In the genomic region with DNA sequence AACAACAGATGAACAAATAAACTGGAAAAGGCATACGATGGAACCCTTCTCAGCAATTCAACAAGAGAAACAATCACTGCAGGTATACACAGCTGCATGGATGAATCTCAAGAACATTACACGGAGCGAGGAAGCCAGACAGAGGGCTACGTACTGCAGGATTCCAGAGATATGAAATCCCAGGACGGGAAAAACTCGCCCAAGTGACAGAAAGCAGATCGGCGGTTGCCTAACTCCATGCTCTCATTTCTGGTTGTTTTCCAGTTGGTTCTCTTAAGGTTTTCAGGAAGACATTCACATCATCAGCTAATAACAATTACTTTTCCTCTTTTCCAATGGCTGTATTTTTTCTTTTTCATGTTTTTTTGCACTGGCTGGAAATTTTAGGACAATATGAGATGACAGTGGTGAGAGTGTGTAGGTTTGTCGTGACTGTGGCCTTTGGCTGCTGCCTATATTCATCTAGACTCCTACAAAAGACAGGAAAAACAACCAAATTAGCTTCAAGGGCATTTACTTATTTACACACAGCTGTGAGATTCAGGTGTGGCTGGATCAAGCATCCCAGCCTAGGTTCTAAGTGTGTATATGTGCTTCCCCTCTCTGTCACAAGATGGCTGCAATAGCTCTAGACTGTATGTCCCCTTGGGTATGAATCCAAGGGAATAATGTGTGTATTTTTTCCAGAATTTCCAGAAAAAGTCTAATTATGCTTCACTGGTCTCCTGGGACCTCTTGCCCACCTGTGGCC, we compare ENCODE assay signal across 1 cellular context.
TF ChIP-seq lines count a peak whose summit lies in the region.

No MANE protein-coding gene starts in this region.

TF ChIP-seq in K562, 482 proteins besides CTCF, POLR2A, EP300 and RAD21:
- TF ChIP-seq, protein P1, sequence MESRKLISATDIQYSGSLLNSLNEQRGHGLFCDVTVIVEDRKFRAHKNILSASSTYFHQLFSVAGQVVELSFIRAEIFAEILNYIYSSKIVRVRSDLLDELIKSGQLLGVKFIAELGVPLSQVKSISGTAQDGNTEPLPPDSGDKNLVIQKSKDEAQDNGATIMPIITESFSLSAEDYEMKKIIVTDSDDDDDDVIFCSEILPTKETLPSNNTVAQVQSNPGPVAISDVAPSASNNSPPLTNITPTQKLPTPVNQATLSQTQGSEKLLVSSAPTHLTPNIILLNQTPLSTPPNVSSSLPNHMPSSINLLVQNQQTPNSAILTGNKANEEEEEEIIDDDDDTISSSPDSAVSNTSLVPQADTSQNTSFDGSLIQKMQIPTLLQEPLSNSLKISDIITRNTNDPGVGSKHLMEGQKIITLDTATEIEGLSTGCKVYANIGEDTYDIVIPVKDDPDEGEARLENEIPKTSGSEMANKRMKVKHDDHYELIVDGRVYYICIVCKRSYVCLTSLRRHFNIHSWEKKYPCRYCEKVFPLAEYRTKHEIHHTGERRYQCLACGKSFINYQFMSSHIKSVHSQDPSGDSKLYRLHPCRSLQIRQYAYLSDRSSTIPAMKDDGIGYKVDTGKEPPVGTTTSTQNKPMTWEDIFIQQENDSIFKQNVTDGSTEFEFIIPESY (CRISPR knock-in tag; IDR thresholded peaks at IDR 0.05), result no peak
- TF ChIP-seq, protein P2, sequence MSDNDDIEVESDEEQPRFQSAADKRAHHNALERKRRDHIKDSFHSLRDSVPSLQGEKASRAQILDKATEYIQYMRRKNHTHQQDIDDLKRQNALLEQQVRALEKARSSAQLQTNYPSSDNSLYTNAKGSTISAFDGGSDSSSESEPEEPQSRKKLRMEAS (CRISPR knock-in tag; IDR thresholded peaks at IDR 0.05), result no peak
- no peak for TF ChIP-seq ZNF124 (CRISPR knock-in tag; IDR thresholded peaks at IDR 0.05)
- no peak for TF ChIP-seq NRF1 (conservative IDR thresholded peaks at IDR 0.05 in 1 of 2, IDR thresholded peaks at IDR 0.05 in 1 of 2)
- TF ChIP-seq, protein P3, sequence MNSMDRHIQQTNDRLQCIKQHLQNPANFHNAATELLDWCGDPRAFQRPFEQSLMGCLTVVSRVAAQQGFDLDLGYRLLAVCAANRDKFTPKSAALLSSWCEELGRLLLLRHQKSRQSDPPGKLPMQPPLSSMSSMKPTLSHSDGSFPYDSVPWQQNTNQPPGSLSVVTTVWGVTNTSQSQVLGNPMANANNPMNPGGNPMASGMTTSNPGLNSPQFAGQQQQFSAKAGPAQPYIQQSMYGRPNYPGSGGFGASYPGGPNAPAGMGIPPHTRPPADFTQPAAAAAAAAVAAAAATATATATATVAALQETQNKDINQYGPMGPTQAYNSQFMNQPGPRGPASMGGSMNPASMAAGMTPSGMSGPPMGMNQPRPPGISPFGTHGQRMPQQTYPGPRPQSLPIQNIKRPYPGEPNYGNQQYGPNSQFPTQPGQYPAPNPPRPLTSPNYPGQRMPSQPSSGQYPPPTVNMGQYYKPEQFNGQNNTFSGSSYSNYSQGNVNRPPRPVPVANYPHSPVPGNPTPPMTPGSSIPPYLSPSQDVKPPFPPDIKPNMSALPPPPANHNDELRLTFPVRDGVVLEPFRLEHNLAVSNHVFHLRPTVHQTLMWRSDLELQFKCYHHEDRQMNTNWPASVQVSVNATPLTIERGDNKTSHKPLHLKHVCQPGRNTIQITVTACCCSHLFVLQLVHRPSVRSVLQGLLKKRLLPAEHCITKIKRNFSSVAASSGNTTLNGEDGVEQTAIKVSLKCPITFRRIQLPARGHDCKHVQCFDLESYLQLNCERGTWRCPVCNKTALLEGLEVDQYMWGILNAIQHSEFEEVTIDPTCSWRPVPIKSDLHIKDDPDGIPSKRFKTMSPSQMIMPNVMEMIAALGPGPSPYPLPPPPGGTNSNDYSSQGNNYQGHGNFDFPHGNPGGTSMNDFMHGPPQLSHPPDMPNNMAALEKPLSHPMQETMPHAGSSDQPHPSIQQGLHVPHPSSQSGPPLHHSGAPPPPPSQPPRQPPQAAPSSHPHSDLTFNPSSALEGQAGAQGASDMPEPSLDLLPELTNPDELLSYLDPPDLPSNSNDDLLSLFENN (IDR thresholded peaks at IDR 0.05; ENCODE audit: low read depth in 2 of 2, low read length in 2 of 2), result no peak
- no peak for TF ChIP-seq PHF20 (IDR thresholded peaks at IDR 0.05; ENCODE audit: partially characterized antibody)
- no peak for TF ChIP-seq NFIX (CRISPR knock-in tag; IDR thresholded peaks at IDR 0.05; ENCODE audit: low read depth)
- TF ChIP-seq HDAC6 (IDR thresholded peaks at IDR 0.05; ENCODE audit: low read depth, low read length), result no peak
- no peak for TF ChIP-seq ZFP36 (IDR thresholded peaks at IDR 0.05; ENCODE audit: low read depth, low read length, partially characterized antibody)
- no peak for TF ChIP-seq TSC22D4 (tag; IDR thresholded peaks at IDR 0.05)
- TF ChIP-seq, protein P4, sequence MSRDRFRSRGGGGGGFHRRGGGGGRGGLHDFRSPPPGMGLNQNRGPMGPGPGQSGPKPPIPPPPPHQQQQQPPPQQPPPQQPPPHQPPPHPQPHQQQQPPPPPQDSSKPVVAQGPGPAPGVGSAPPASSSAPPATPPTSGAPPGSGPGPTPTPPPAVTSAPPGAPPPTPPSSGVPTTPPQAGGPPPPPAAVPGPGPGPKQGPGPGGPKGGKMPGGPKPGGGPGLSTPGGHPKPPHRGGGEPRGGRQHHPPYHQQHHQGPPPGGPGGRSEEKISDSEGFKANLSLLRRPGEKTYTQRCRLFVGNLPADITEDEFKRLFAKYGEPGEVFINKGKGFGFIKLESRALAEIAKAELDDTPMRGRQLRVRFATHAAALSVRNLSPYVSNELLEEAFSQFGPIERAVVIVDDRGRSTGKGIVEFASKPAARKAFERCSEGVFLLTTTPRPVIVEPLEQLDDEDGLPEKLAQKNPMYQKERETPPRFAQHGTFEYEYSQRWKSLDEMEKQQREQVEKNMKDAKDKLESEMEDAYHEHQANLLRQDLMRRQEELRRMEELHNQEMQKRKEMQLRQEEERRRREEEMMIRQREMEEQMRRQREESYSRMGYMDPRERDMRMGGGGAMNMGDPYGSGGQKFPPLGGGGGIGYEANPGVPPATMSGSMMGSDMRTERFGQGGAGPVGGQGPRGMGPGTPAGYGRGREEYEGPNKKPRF (IDR thresholded peaks at IDR 0.05; ENCODE audit: low read depth, low read length), result no peak
- no peak for TF ChIP-seq RBBP5 (IDR thresholded peaks at IDR 0.05; ENCODE audit: borderline replicate concordance, insufficient read depth, low read length, poor library complexity, severe bottlenecking)
- TF ChIP-seq ZNF644 (tag; IDR thresholded peaks at IDR 0.05; ENCODE audit: low read depth), result no peak
TF ChIP-seq in K562: peak in this region for 0.
